Comparison of ENCODE assay signal across 1 cellular context in genomic region chr11:57599381-57599780, GRCh38.
TF ChIP-seq lines count a peak whose summit lies in the region.

No MANE protein-coding gene starts in this region.

TF ChIP-seq in GM23338, 12 proteins besides CTCF, POLR2A, EP300 and RAD21 (continued from another document):
- TF ChIP-seq REST (IDR thresholded peaks at IDR 0.05; ENCODE audit: unreplicated experiment) (no peak), ETS1 (IDR thresholded peaks at IDR 0.05) (no peak), ZNF462 (CRISPR knock-in tag; IDR thresholded peaks at IDR 0.05) (no peak), POLR2AphosphoS5 (IDR thresholded peaks at IDR 0.05; ENCODE audit: low read depth) (no peak), NANOG (IDR thresholded peaks at IDR 0.05; ENCODE audit: borderline replicate concordance) (no peak), JUNB (IDR thresholded peaks at IDR 0.05; ENCODE audit: unreplicated experiment) (no peak)
